Comparison of ENCODE assay signal across 18 cellular contexts in genomic region chr17:79213305-79213704, GRCh38.
"Had no signal": no experiment of that assay in that cellular context is flagged by ENCODE, and none has a peak within 500 bp of the region (broad histone marks: within the 10 kb centered on the region; RNA-seq: fewer than 3 reads in every experiment).

No MANE protein-coding gene starts in this region.

- H3K27ac Mint-ChIP-seq: nephron; stimulated activated naive B cell treated with anti-CD40 and anti-IgM and Interleukin-4, amounts not matched to agents 10 μg/mL and 1 μg/mL and 100 μg/mL, for 72 hours had no signal

- H3K4me1 Mint-ChIP-seq: stimulated activated naive B cell treated with anti-CD40 and anti-IgM and Interleukin-4, amounts not matched to agents 10 μg/mL and 1 μg/mL and 100 μg/mL, for 72 hours; stimulated activated naive CD8-positive, alpha-beta T cell treated with anti-CD3 and anti-CD28 coated beads, Interleukin-15, amount 100 ng/mL, for 72 hours had no signal

- H3K4me3 ChIP-seq: colonic mucosa, psoas muscle, sigmoid colon, skin epidermis, testis, transverse colon had no signal

- H3K36me3 Mint-ChIP-seq: naive B cell; stimulated activated naive B cell treated with anti-CD40 and anti-IgM and Interleukin-4, amounts not matched to agents 10 μg/mL and 1 μg/mL and 100 μg/mL, for 72 hours had no signal

- H3K4me3 Mint-ChIP-seq: naive B cell; nephron; stimulated activated naive B cell treated with anti-CD40 and anti-IgM and Interleukin-4, amounts not matched to agents 10 μg/mL and 1 μg/mL and 100 μg/mL, for 72 hours; stimulated activated naive CD8-positive, alpha-beta T cell treated with anti-CD3 and anti-CD28 coated beads, Interleukin-15, amount 100 ng/mL, for 72 hours had no signal

- H3K27ac ChIP-seq: colonic mucosa, neutrophil, psoas muscle, sigmoid colon, skin epidermis, testis, transverse colon had no signal

- ATAC-seq: left colon; psoas muscle; stimulated activated naive B cell treated with anti-CD40 and anti-IgM and Interleukin-4, amounts not matched to agents 10 μg/mL and 1 μg/mL and 100 μg/mL, for 72 hours; stimulated activated naive CD8-positive, alpha-beta T cell treated with anti-CD3 and anti-CD28 coated beads, Interleukin-15, amount 100 ng/mL, for 72 hours had no signal

- H3K4me1 ChIP-seq: colonic mucosa, psoas muscle, sigmoid colon, testis, transverse colon had no signal

- H3K36me3 ChIP-seq: colonic mucosa, neutrophil, transverse colon had no signal

- H3K9me3 Mint-ChIP-seq: naive B cell; nephron; stimulated activated naive B cell treated with anti-CD40 and anti-IgM and Interleukin-4, amounts not matched to agents 10 μg/mL and 1 μg/mL and 100 μg/mL, for 72 hours; stimulated activated naive CD8-positive, alpha-beta T cell treated with anti-CD3 and anti-CD28 coated beads, Interleukin-15, amount 100 ng/mL, for 72 hours had no signal

- H3K9me3 ChIP-seq: colonic mucosa, neutrophil, psoas muscle, sigmoid colon, testis, transverse colon had no signal

- H3K27me3 ChIP-seq: colonic mucosa, testis had no signal

- DNase-seq: colonic mucosa; dermis blood vessel endothelial cell; effector CD4-positive, alpha-beta T cell; left colon; mesendoderm; naive B cell; psoas muscle; retina; sigmoid colon; stimulated activated CD4-positive, alpha-beta T cell treated with anti-CD3 and anti-CD28 coated beads, Interleukin-2, amount 100 ng/mL, for 24 hours; stimulated activated CD4-positive, alpha-beta T cell treated with anti-CD3 and anti-CD28 coated beads, Interleukin-4, amount 100 ng/mL, for 4 hours; stimulated activated naive B cell treated with anti-CD40 and anti-IgM and Interleukin-4, amounts not matched to agents 10 μg/mL and 1 μg/mL and 100 μg/mL, for 72 hours; stimulated activated naive CD8-positive, alpha-beta T cell treated with anti-CD3 and anti-CD28 coated beads, Interleukin-15, amount 100 ng/mL, for 72 hours; testis; transverse colon had no signal
